8 cellular contexts compared by ENCODE assay signal in genomic region chr7:2873686-2874551, GRCh38. TPM values are rescaled to one million over a fixed set of nuclear protein-coding genes. Genes with fewer than 3 reads are reported as not detected.
A peak's percentile ranks its signal among the peaks of the same experiment; 100 is the strongest.
DNase-seq lines count a peak whose midpoint lies in the region; ATAC-seq and TF ChIP-seq lines count a peak whose summit lies in the region.

No MANE protein-coding gene starts in this region.

- no peaks in the 10 kb centered on the region for H3K36me3 Mint-ChIP-seq in HFFc6 (ENCODE audit: low read depth)
- H3K36me3 Mint-ChIP-seq in activated T-helper 17 cell treated with anti-CD3 and anti-CD28 coated beads, Interleukin-2, amount 50 U/mL, for 72 hours (ENCODE audit: low read depth) = no peaks in the 10 kb centered on the region

- DNase-seq in COLO668 (lab: John Stamatoyannopoulos, UW; ENCODE audit: unreplicated experiment) (peak; percentile 44), HFFc6 (peak; percentile 94), inferior parietal cortex (ENCODE audit: extremely low spot score) (peak; percentile 54), germinal center (ENCODE audit: low spot score) (no peak), Right ventricle myocardium superior (no peak)

- H3K27ac Mint-ChIP-seq in HFFc6 = peak overlapping the region; percentile 100
- H3K27ac Mint-ChIP-seq in activated T-helper 17 cell treated with anti-CD3 and anti-CD28 coated beads, Interleukin-2, amount 50 U/mL, for 72 hours = peak overlapping the region; percentile 79

- intact Hi-C loops in Right ventricle myocardium superior (cut with DNase I) = no loop called here

- H3K4me3 Mint-ChIP-seq in HFFc6 = peak overlapping the region; percentile 50
- no peak overlapping the region for H3K4me3 Mint-ChIP-seq in activated T-helper 17 cell treated with anti-CD3 and anti-CD28 coated beads, Interleukin-2, amount 50 U/mL, for 72 hours

- peaks cover 32% of the 10 kb centered on the region for H3K4me1 Mint-ChIP-seq in HFFc6 (ENCODE audit: low read depth)
- peaks cover 27% of the 10 kb centered on the region for H3K4me1 Mint-ChIP-seq in activated T-helper 17 cell treated with anti-CD3 and anti-CD28 coated beads, Interleukin-2, amount 50 U/mL, for 72 hours

- no peak for ATAC-seq in activated T-helper 17 cell treated with anti-CD3 and anti-CD28 coated beads, Interleukin-2, amount 50 U/mL, for 72 hours (replicated peaks)
- ATAC-seq in GM19023 (IDR thresholded peaks at IDR 0.05; ENCODE audit: unreplicated experiment) (no peak), Right ventricle myocardium superior (ENCODE audit: poor library complexity) (no peak), HG02981 (IDR thresholded peaks at IDR 0.05; ENCODE audit: unreplicated experiment) (no peak)

- H3K27me3 Mint-ChIP-seq in HFFc6 (ENCODE audit: insufficient read depth) = peaks cover 2% of the 10 kb centered on the region
- no peaks in the 10 kb centered on the region for H3K27me3 Mint-ChIP-seq in activated T-helper 17 cell treated with anti-CD3 and anti-CD28 coated beads, Interleukin-2, amount 50 U/mL, for 72 hours

- H3K9me3 Mint-ChIP-seq in HFFc6 = no peaks in the 10 kb centered on the region
- H3K9me3 Mint-ChIP-seq in activated T-helper 17 cell treated with anti-CD3 and anti-CD28 coated beads, Interleukin-2, amount 50 U/mL, for 72 hours = no peaks in the 10 kb centered on the region

- no peak for TF ChIP-seq CTCF in HFFc6 (IDR thresholded peaks at IDR 0.05)

RNA-seq across cellular contexts. Expression of gene GNA12, which starts 29.8 kb away (rescaled TPM):
- 10 to 100 TPM; 52.9 to 61.9 (median 57.6) TPM for total RNA-seq in HFFc6 (2021; fragmentation: NEBNext Ultra II Directional; extraction: Animal tissue kit (Norgen Biotek cat#: 25700))
- total RNA-seq in activated T-helper 17 cell treated with anti-CD3 and anti-CD28 coated beads, Interleukin-2, amount 50 U/mL, for 72 hours = 10 to 100 TPM; 15.4 to 17.4 TPM
- total RNA-seq in Right ventricle myocardium superior = 40.6 TPM

Comparison
In these comparisons a context has a peak if more than half of its experiments do, and no peak if none do; other contexts are left out.
1. DNase-seq: peak in COLO668 (single experiment), HFFc6 (single experiment) and inferior parietal cortex (single experiment); none in germinal center (single experiment) and Right ventricle myocardium superior (single experiment).